Comparison of ENCODE assay signal across 16 cellular contexts in genomic region chr9:29511680-29512079, GRCh38.
A peak's percentile ranks its signal among the peaks of the same experiment; 100 is the strongest.
DNase-seq lines count a peak whose midpoint lies in the region; ATAC-seq and TF ChIP-seq lines count a peak whose summit lies in the region.
"Had no signal": no experiment of that assay in that cellular context is flagged by ENCODE, and none has a peak within 500 bp of the region (broad histone marks: within the 10 kb centered on the region; RNA-seq: fewer than 3 reads in every experiment).

No MANE protein-coding gene starts in this region.

- H3K27ac ChIP-seq in neural progenitor cell (no peak overlapping the region), upper lobe of left lung (no peak overlapping the region)
- H3K27ac ChIP-seq: BLaER1, KMS-11 had no signal

- H3K4me3 ChIP-seq in neural progenitor cell (no peak overlapping the region), upper lobe of left lung (no peak overlapping the region)
- H3K4me3 ChIP-seq: BLaER1 had no signal

- H3F3A ChIP-seq in neural progenitor cell (ENCODE audit: low read depth), result peaks cover 28% of the 10 kb centered on the region

- CTCF ChIA-PET in WTC11 (lab: Charles Lee), result interaction anchor here (0.8 kb wide), 1 partner anchor 61 kb away, joined by 3 read pairs; no protein-coding TSS in a partner anchor

- TF ChIP-seq CTCF in WTC11 (IDR thresholded peaks at IDR 0.05), result no peak
- no peak for TF ChIP-seq CTCF in neural progenitor cell (IDR thresholded peaks at IDR 0.05)
- no peak for TF ChIP-seq CTCF in upper lobe of left lung (IDR thresholded peaks at IDR 0.05)

- H3K79me2 ChIP-seq in neural progenitor cell (ENCODE audit: low read depth), result no peaks in the 10 kb centered on the region

- DNase-seq in ELF-1 (ENCODE audit: low read depth, low spot score) (peak; percentile 3), WTC11 (ENCODE audit: low spot score) (no peak), iPS DF 4.7 (ENCODE audit: extremely low read depth, low spot score) (peak; percentile 33), neural progenitor cell (ENCODE audit: low spot score) (peak; percentile 60), upper lobe of left lung (no peak), germinal center (ENCODE audit: low spot score) (no peak)
- no peak for DNase-seq in naive thymus-derived CD8-positive, alpha-beta T cell
- DNase-seq: CD8-positive, alpha-beta T cell; DMS79; NCI-H1436; NCI-H2029; NCI-H510A; NCI-H82 had no signal

- H3K27me3 Mint-ChIP-seq in WTC11 (ENCODE audit: low read depth) (peaks cover 42% of the 10 kb centered on the region), neural progenitor cell (ENCODE audit: insufficient read depth, low read depth) (no peaks in the 10 kb centered on the region)
- H3K27me3 Mint-ChIP-seq in naive thymus-derived CD8-positive, alpha-beta T cell, result no peaks in the 10 kb centered on the region

- H3K27ac Mint-ChIP-seq in WTC11, result no peak overlapping the region
- no peak overlapping the region for H3K27ac Mint-ChIP-seq in neural progenitor cell
- no peak overlapping the region for H3K27ac Mint-ChIP-seq in naive thymus-derived CD8-positive, alpha-beta T cell
- H3K27ac Mint-ChIP-seq: CD8-positive, alpha-beta T cell had no signal

- H3K27me3 ChIP-seq in neural progenitor cell, result peaks cover 19% of the 10 kb centered on the region
- no peaks in the 10 kb centered on the region for H3K27me3 ChIP-seq in upper lobe of left lung
- H3K27me3 ChIP-seq: BLaER1 had no signal

- no peak overlapping the region for H3K4me2 ChIP-seq in neural progenitor cell
- H3K4me2 ChIP-seq: BLaER1, KMS-11 had no signal

- no peak overlapping the region for H2AFZ ChIP-seq in neural progenitor cell (replicated peaks)

- H3K4me1 Mint-ChIP-seq in WTC11 (peaks cover 49% of the 10 kb centered on the region), neural progenitor cell (peaks cover 18% of the 10 kb centered on the region)
- no peaks in the 10 kb centered on the region for H3K4me1 Mint-ChIP-seq in naive thymus-derived CD8-positive, alpha-beta T cell

- no peak for TF ChIP-seq EP300 in upper lobe of left lung (IDR thresholded peaks at IDR 0.05)

- H3K4me3 Mint-ChIP-seq in WTC11 (no peak overlapping the region), neural progenitor cell (no peak overlapping the region)
- no peak overlapping the region for H3K4me3 Mint-ChIP-seq in naive thymus-derived CD8-positive, alpha-beta T cell
- H3K4me3 Mint-ChIP-seq: CD8-positive, alpha-beta T cell had no signal

- POLR2A ChIA-PET in WTC11 (lab: Charles Lee), result no interaction called here
- POLR2A ChIA-PET in naive thymus-derived CD8-positive, alpha-beta T cell (lab: Charles Lee), result no interaction called here

- H3K9me3 Mint-ChIP-seq in WTC11 (peaks cover 34% of the 10 kb centered on the region), neural progenitor cell (peaks cover 12% of the 10 kb centered on the region)
- H3K9me3 Mint-ChIP-seq in naive thymus-derived CD8-positive, alpha-beta T cell, result peaks cover 6 to 18% (median 10%) of the 10 kb centered on the region in 9 donors

- H3K4me1 ChIP-seq in neural progenitor cell, result peaks cover 20% of the 10 kb centered on the region
- no peaks in the 10 kb centered on the region for H3K4me1 ChIP-seq in upper lobe of left lung
- H3K4me1 ChIP-seq: BLaER1 had no signal

- H3K9ac ChIP-seq in neural progenitor cell, result no peak overlapping the region
- H3K9ac ChIP-seq: BLaER1, KMS-11 had no signal

- H3K36me3 Mint-ChIP-seq in WTC11 (peaks cover 33% of the 10 kb centered on the region), neural progenitor cell (no peaks in the 10 kb centered on the region)
- no peaks in the 10 kb centered on the region for H3K36me3 Mint-ChIP-seq in naive thymus-derived CD8-positive, alpha-beta T cell
- H3K36me3 Mint-ChIP-seq: CD8-positive, alpha-beta T cell had no signal

- H3K9me3 ChIP-seq in neural progenitor cell (ENCODE audit: low read depth) (no peaks in the 10 kb centered on the region), upper lobe of left lung (no peaks in the 10 kb centered on the region)
- H3K9me3 ChIP-seq: BLaER1 had no signal

- peaks cover 3% of the 10 kb centered on the region for H4K20me1 ChIP-seq in neural progenitor cell (ENCODE audit: low read depth)
- H4K20me1 ChIP-seq: BLaER1 had no signal

- 64 to 92% methylated on average over 1 of the region's 1 CpG for WGBS in upper lobe of left lung, 2 donors

- TF ChIP-seq POLR2A in upper lobe of left lung (IDR thresholded peaks at IDR 0.05), result no peak

- ATAC-seq in WTC11, result peak; percentile 83
- no peak for ATAC-seq in upper lobe of left lung (ENCODE audit: low FRiP score in 2 of 2)
- ATAC-seq in SK-N-SH treated with all-trans-retinoic acid at 6 μM for 48 hours, result no peak
- ATAC-seq in naive thymus-derived CD8-positive, alpha-beta T cell, result no peak
- ATAC-seq: CD8-positive, alpha-beta T cell had no signal

- H3K36me3 ChIP-seq in neural progenitor cell, result no peaks in the 10 kb centered on the region
- no peaks in the 10 kb centered on the region for H3K36me3 ChIP-seq in upper lobe of left lung
- H3K36me3 ChIP-seq: BLaER1 had no signal

TF ChIP-seq in WTC11, 78 proteins besides CTCF, POLR2A, EP300 and RAD21:
- no peak for TF ChIP-seq MAX (CRISPR knock-in tag; IDR thresholded peaks at IDR 0.05)
- peak; percentile 26; the same call in 1 of the 2 replicates for TF ChIP-seq FOXP4 (CRISPR knock-in tag; IDR thresholded peaks at IDR 0.05)
- peak; percentile 16; the same call in 1 of the 2 replicates for TF ChIP-seq ZNF423 (CRISPR knock-in tag; IDR thresholded peaks at IDR 0.05)

TF ChIP-seq in SK-N-SH treated with all-trans-retinoic acid at 6 μM for 48 hours, 23 proteins besides CTCF, POLR2A, EP300 and RAD21:
- TF ChIP-seq GLIS3 (CRISPR knock-in tag; IDR thresholded peaks at IDR 0.05) (no peak), BACH2 (CRISPR knock-in tag; IDR thresholded peaks at IDR 0.05; ENCODE audit: borderline replicate concordance) (no peak), ARNTL (CRISPR knock-in tag; IDR thresholded peaks at IDR 0.05; ENCODE audit: borderline replicate concordance, low read depth) (no peak), ISL1 (CRISPR knock-in tag; IDR thresholded peaks at IDR 0.05) (no peak), TSHZ2 (CRISPR knock-in tag; IDR thresholded peaks at IDR 0.05) (no peak), ZNF70 (CRISPR knock-in tag; IDR thresholded peaks at IDR 0.05) (no peak), PATZ1 (CRISPR knock-in tag; IDR thresholded peaks at IDR 0.05; ENCODE audit: borderline replicate concordance) (no peak), TOX (CRISPR knock-in tag; IDR thresholded peaks at IDR 0.05; ENCODE audit: borderline replicate concordance) (no peak), CSDC2 (CRISPR knock-in tag; IDR thresholded peaks at IDR 0.05) (no peak), POU6F1 (CRISPR knock-in tag; IDR thresholded peaks at IDR 0.05; ENCODE audit: borderline replicate concordance, low read depth) (no peak), RARB (CRISPR knock-in tag; IDR thresholded peaks at IDR 0.05) (no peak), TCF4 (CRISPR knock-in tag; IDR thresholded peaks at IDR 0.05; ENCODE audit: borderline replicate concordance) (no peak), PPARA (CRISPR knock-in tag; IDR thresholded peaks at IDR 0.05; ENCODE audit: borderline replicate concordance) (no peak)

Comparison
In these comparisons a context has a peak if more than half of its experiments do, and no peak if none do; other contexts are left out.
1. DNase-seq: peak in ELF-1 (single experiment), iPS DF 4.7 (single experiment) and neural progenitor cell (single experiment); none in WTC11 (single experiment), upper lobe of left lung (0 of 2), germinal center (single experiment) and naive thymus-derived CD8-positive, alpha-beta T cell (0 of 10).